Comparison of ENCODE assay signal across 8 cellular contexts in the genomic region with DNA sequence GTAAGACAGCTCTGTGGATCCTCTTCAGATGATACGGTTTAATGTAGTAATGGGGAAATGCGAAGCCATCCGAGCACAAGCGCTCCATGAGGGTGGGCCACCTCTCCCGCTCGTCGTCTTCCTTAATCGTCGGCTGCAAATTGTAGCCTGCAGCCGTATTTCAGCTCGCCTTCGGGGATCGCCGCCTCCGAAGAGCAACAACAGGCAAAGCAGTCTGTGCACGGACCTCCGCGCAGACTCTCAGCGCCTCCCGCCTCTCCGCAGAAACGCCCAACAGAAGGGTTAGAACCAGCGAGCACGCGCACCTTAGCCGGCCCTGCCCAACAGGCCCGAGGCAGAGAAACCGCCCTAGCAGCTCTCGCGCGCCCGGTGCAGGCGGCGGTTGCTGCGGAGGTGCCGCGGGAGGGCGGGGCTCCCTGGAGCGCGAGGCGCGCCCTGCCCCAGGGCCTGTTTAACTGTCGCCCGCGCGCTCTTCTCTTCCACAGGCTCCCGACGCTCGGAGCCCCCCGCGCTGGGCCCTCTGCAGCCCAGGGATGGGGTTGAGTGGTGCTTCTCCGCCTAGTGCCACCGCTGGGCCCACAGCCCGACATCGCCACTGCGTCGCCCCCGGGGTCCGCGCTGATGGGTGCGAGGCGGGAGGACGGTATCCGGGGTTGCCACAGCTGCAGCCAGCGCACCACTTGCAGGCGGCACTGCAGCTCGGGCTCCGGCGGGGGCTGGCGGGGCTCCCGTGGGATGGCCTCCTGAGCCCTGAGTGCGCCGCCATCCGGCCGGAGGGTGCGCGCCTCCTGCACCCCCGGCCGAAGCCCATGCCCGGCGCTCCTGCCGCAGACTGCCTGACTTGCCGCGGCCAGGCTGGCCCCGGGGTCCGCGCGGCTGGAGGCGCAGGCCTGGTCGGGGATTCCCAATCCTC. TPM values are rescaled to one million over a fixed set of nuclear protein-coding genes. Genes with fewer than 3 reads are reported as not detected.
DNase-seq lines count a peak whose midpoint lies in the region; TF ChIP-seq lines count a peak whose summit lies in the region.
"Not testable (repeated sequence)": the region's sequence is repeated elsewhere in the genome, so short reads cannot be mapped to it uniquely, and the experiment has no call there.

Gene ANKRD36B (minus strand): TSS at position 280 of the 913 bp plus-strand sequence. CDS start 192 bp downstream, at position 88.

- H3K79me2 ChIP-seq in H9 (ENCODE audit: insufficient read depth, low read length), result not testable (repeated sequence)

- peak within 1 kb of the TSS; percentile 62 for H3K4me2 ChIP-seq in H9 (ENCODE audit: insufficient read depth, insufficient read length, low read length)

- TF ChIP-seq CTCF in H9 (conservative IDR thresholded peaks at IDR 0.05), result not testable (repeated sequence)

- not testable (repeated sequence) for H2BK12ac ChIP-seq in H9 (ENCODE audit: insufficient read length, low read depth, low read length)

- peak within 1 kb of the TSS; percentile 20 for H3K9ac ChIP-seq in H9 (ENCODE audit: extremely low read depth, insufficient read length, low read length)
- H3K9ac ChIP-seq in iPS-18a (ENCODE audit: low read length), result peak within 1 kb of the TSS; percentile 68

- not testable (repeated sequence) for H3K4me1 ChIP-seq in H9 (ENCODE audit: insufficient read depth, low read length); iPS-18a (ENCODE audit: control insufficient read depth, low read depth, low read length)

- peak within 1 kb of the TSS; percentile 84 to 95 (median 94); a peak in 6 of 7 replicates for H3K27ac Mint-ChIP-seq in H9

- not testable (repeated sequence) for H3K27ac ChIP-seq in H9 (ENCODE audit: insufficient read length, low read depth, low read length); iPS-18a (ENCODE audit: low read length)
- peak within 1 kb of the TSS; percentile 94 for H3K27ac ChIP-seq in temporal lobe (ENCODE audit: low read depth, low read length)

- H3K56ac ChIP-seq in H9 (ENCODE audit: insufficient read length, low read depth, low read length), result not testable (repeated sequence)

- not testable (repeated sequence) for H3K36me3 ChIP-seq in iPS-18a (ENCODE audit: control insufficient read depth, low read depth, low read length)

- H3K79me1 ChIP-seq in H9 (ENCODE audit: insufficient read depth, low read depth, low read length, poor library complexity, severe bottlenecking), result not testable (repeated sequence)

- H4K20me1 ChIP-seq in H9 (ENCODE audit: control insufficient read depth, insufficient read depth, insufficient read length), result not testable (repeated sequence)

- not testable (repeated sequence) for H2AK5ac ChIP-seq in H9 (ENCODE audit: insufficient read length, low read length)

- no CpG with 5 or more reads among the region's 90 CpGs for WGBS in H9 (ENCODE audit: extremely low coverage, insufficient read length, low lambda C conversion rate)

- H3K4me3 ChIP-seq in Jurkat, Clone E6-1 (ENCODE audit: low read length), result peak within 1 kb of the TSS; percentile 70
- H3K4me3 ChIP-seq in iPS-18a (ENCODE audit: low read length), result peak within 1 kb of the TSS; percentile 71

- not testable (repeated sequence) for H4K91ac ChIP-seq in H9 (ENCODE audit: insufficient read length, low read depth, low read length)

- H3K18ac ChIP-seq in H9 (ENCODE audit: insufficient read length, low read depth, low read length), result not testable (repeated sequence)

- not testable (repeated sequence) for H2BK15ac ChIP-seq in H9 (ENCODE audit: low read depth, low read length)

- not testable (repeated sequence) for H3K9me3 ChIP-seq in H9 (ENCODE audit: control insufficient read depth, low read depth, low read length); iPS-18a (ENCODE audit: control insufficient read depth, low read depth, low read length)

- peak within 1 kb of the TSS; percentile 80 for H2AFZ ChIP-seq in H9 (ENCODE audit: low read length)

- not testable (repeated sequence) for H4K5ac ChIP-seq in H9 (ENCODE audit: insufficient read length, low read depth, low read length)

- not testable (repeated sequence) for H3K23ac ChIP-seq in H9 (ENCODE audit: insufficient read length, low read depth, low read length)

- H3K4me1 Mint-ChIP-seq in H9, result not testable (repeated sequence)

- H3K27me3 ChIP-seq in H9 (ENCODE audit: insufficient read depth, low read length); iPS-18a (ENCODE audit: control insufficient read depth, insufficient read depth, low read length): not testable (repeated sequence)

- peak within 1 kb of the TSS; percentile 92 to 96 for H3K4me3 Mint-ChIP-seq in H9

- DNase-seq in GM04504 (ENCODE audit: low read depth) (peak; percentile 12), H9 (peak; percentile 77), cerebellar cortex (ENCODE audit: low spot score) (peak; percentile 75), putamen (ENCODE audit: low spot score) (peak; percentile 21)
- peak; percentile 62 for DNase-seq in Jurkat, Clone E6-1 (ENCODE audit: low read depth, low spot score)
- DNase-seq in activated CD4-positive, alpha-beta T cell treated with anti-CD3 and anti-CD28 coated beads, Interleukin-2, amount 50 U/mL, for 4 hours, result peak; percentile 58 to 63

- H3K9me3 Mint-ChIP-seq in H9, result not testable (repeated sequence)

- H2BK20ac ChIP-seq in H9 (ENCODE audit: low read depth, low read length, poor library complexity, severe bottlenecking), result not testable (repeated sequence)

- H3K14ac ChIP-seq in H9 (ENCODE audit: insufficient read depth, low read length), result not testable (repeated sequence)

- not testable (repeated sequence) for H3T11ph ChIP-seq in H9 (ENCODE audit: low read length)

- H3K36me3 Mint-ChIP-seq in H9 (ENCODE audit: insufficient read depth in 1 of 3, low read depth in 3 of 3), result not testable (repeated sequence)

- H4K8ac ChIP-seq in H9 (replicated peaks; ENCODE audit: insufficient read length, low read depth, low read length), result not testable (repeated sequence)

- H2BK120ac ChIP-seq in H9 (ENCODE audit: low read depth, low read length, poor library complexity, severe bottlenecking), result not testable (repeated sequence)

- not testable (repeated sequence) for H3K27me3 Mint-ChIP-seq in H9 (ENCODE audit: low read depth)

- H2BK5ac ChIP-seq in H9 (ENCODE audit: insufficient read length, low read length), result not testable (repeated sequence)

- H3K23me2 ChIP-seq in H9 (ENCODE audit: insufficient read length, low read depth, low read length, poor library complexity, severe bottlenecking), result not testable (repeated sequence)

- H3K4ac ChIP-seq in H9 (ENCODE audit: low read depth, low read length), result not testable (repeated sequence)

RNA-seq across cellular contexts. Expression of gene ANKRD36B, which starts in this region (rescaled TPM):
- total RNA-seq in H9 (2021) (7.6 and 8.2 TPM in 2 replicates), temporal lobe (197 TPM)
- polyA plus RNA-seq in Jurkat, Clone E6-1 (2012; ENCODE audit: insufficient read depth, insufficient read length), result 19.9 TPM

Comparison
In these comparisons a context has a peak if more than half of its experiments do, and no peak if none do; other contexts are left out.
1. RNA of gene ANKRD36B (total RNA-seq): 197 TPM in temporal lobe (single experiment); 7.6 to 8.2 TPM in H9; every median in the first group is over 10 times any median in the second.
2. DNase-seq: peak in every context shown above with its lines; median percentile 77 in H9; 75 in cerebellar cortex; 62 in Jurkat, Clone E6-1; 60 in activated CD4-positive, alpha-beta T cell treated with anti-CD3 and anti-CD28 coated beads, Interleukin-2, amount 50 U/mL, for 4 hours; 21 in putamen; 12 in GM04504.